17 cellular contexts compared by ENCODE assay signal in the genomic region with DNA sequence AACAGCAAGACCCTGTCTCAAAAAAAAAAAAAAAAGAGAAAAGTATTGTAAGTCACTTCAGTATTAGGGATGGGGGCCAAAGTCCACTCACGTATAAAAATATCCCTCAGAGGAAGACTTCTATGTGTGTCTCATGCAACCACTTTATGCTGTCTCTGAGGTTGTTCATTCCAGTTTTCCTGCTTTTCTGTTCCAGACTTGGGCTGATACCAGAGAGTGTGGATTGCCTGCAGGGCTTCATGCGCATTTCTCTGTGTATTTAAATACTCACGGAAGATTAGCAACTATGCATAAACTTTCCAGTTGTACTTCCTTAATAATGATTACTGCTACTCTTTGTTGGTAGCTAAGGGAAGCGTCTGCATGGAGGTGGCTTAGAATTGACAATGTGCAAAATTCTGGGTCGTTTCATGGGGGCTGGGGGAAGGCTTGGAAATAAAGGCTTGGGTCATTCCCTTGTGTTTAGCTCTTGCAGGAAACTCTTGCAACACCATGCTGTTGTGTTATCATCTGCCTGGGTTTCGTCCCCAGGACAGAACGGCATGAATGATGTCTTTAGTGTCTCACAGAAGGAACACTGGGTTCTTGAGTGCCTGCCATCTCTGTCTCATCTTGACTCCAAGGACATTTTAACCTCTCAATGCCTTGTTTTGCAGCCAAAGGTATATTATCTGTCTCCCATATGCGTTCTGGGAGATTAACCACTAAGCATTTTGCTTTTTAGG. TPM values are rescaled to one million over a fixed set of nuclear protein-coding genes. Genes with fewer than 3 reads are reported as not detected.
DNase-seq lines count a peak whose midpoint lies in the region; ATAC-seq and TF ChIP-seq lines count a peak whose summit lies in the region.
"Had no signal": no experiment of that assay in that cellular context is flagged by ENCODE, and none has a peak within 500 bp of the region (broad histone marks: within the 10 kb centered on the region; RNA-seq: fewer than 3 reads in every experiment).

No MANE protein-coding gene starts in this region.

- H3K27ac Mint-ChIP-seq in mesothelial cell of epicardium, result peak overlapping the region; percentile 64
- peak overlapping the region; percentile 60 for H3K27ac Mint-ChIP-seq in type B pancreatic cell

- TF ChIP-seq CTCF in fibroblast of villous mesenchyme (IDR thresholded peaks at IDR 0.05; ENCODE audit: insufficient read depth, low read depth, low read length) (no peak), mesothelial cell of epicardium (IDR thresholded peaks at IDR 0.05; ENCODE audit: unreplicated experiment) (no peak), type B pancreatic cell (conservative IDR thresholded peaks at IDR 0.05) (no peak)

- intact Hi-C loops in Right ventricle myocardium superior (cut with DNase I) (no loop called here), cardiac septum (cut with DNase I) (no loop called here)

- no peak overlapping the region for H3K4me3 Mint-ChIP-seq in mesothelial cell of epicardium
- no peak overlapping the region for H3K4me3 Mint-ChIP-seq in type B pancreatic cell
- H3K4me3 Mint-ChIP-seq: nephron progenitor cell had no signal

- no peaks in the 10 kb centered on the region for H3K9me3 Mint-ChIP-seq in mesothelial cell of epicardium
- H3K9me3 Mint-ChIP-seq in type B pancreatic cell, result peaks cover 5% of the 10 kb centered on the region

- DNase-seq in Right ventricle myocardium superior, result no peak
- DNase-seq in cardiac septum (ENCODE audit: low spot score), result no peak
- peak; percentile 8 for DNase-seq in fibroblast of villous mesenchyme (ENCODE audit: low read depth)
- no peak for DNase-seq in mesothelial cell of epicardium (ENCODE audit: low spot score in 2 of 2, unreplicated experiment in 2 of 2)
- DNase-seq in type B pancreatic cell (ENCODE audit: extremely low spot score, unreplicated experiment), result no peak
- no peak for DNase-seq in DMS53 (lab: John Stamatoyannopoulos, UW)
- no peak for DNase-seq in DMS79 (lab: John Stamatoyannopoulos, UW)
- no peak for DNase-seq in Ammon's horn (ENCODE audit: low spot score)
- DNase-seq: activated CD4-positive, alpha-beta T cell treated with anti-CD3 and anti-CD28 coated beads, Interleukin-2, amount 50 U/mL, for 1 hour; activated CD8-positive, alpha-beta memory T cell treated with anti-CD3 and anti-CD28 coated beads, Interleukin-2, amount 50 U/mL, for 48 hours; activated gamma-delta T cell; C1 segment of cervical spinal cord; NCI-H1436 treated with DMSO at 0.1 percent for 48 hours; nephron progenitor cell; Peyer's patch had no signal

- peak; percentile 42 for ATAC-seq in Right ventricle myocardium superior (ENCODE audit: poor library complexity)
- ATAC-seq: A549 had no signal

- H3K36me3 Mint-ChIP-seq in mesothelial cell of epicardium (peaks cover 37% of the 10 kb centered on the region), type B pancreatic cell (peaks cover 48% of the 10 kb centered on the region)

- peaks cover 49% of the 10 kb centered on the region for H3K4me1 Mint-ChIP-seq in mesothelial cell of epicardium
- H3K4me1 Mint-ChIP-seq in type B pancreatic cell (ENCODE audit: unreplicated experiment), result peaks cover 48% of the 10 kb centered on the region

- no peak overlapping the region for H3K4me3 ChIP-seq in fibroblast of villous mesenchyme (ENCODE audit: low read depth, low read length)
- H3K4me3 ChIP-seq: A549, Peyer's patch, thoracic aorta had no signal

- no peaks in the 10 kb centered on the region for H3K27me3 Mint-ChIP-seq in mesothelial cell of epicardium (ENCODE audit: low read depth)
- H3K27me3 Mint-ChIP-seq in type B pancreatic cell, result no peaks in the 10 kb centered on the region

RNA-seq across cellular contexts. Expression of gene KIAA1217, which starts 54.2 kb away (rescaled TPM):
- total RNA-seq in Right ventricle myocardium superior (38.2 TPM), cardiac septum (24.0 TPM), fibroblast of villous mesenchyme (0.86 and 2.6 TPM in 2 replicates), mesothelial cell of epicardium (155 to 167 TPM (median 161 TPM) in 3 replicates), type B pancreatic cell (ENCODE audit: low replicate concordance) (73.2 and 99.0 TPM in 2 replicates)
